In the genomic region with DNA sequence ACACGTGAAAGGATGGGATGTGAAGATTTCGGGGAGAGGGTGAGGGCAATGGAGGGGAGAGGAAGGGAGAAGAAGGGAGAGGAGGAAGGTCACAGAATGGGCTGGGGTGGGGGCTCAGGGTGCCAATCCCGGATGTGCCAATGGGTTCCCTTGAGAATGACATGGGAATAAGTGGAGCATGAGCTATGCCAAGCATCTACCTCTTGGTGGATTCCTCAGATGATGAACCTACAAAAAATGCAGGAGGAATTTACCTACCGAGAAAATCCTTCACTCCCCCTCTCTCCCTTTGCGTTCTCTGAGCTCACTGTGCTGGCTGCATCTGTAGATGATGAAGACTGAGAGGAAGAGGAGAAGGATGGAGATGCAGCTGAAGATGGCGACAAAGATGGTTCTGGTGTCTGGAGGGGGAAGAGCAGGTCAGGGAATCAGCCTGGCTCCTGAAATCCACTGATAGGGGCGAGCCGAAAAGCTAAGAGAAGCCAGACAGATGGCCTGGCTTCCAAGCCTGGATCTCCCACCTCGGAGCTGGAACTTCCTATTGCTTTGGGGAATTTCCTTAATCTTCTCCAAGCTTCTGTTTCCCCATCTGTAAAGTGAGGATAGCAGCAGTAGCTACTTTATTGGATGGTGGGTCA, we compare ENCODE assay signal across 2 cellular contexts.
TF ChIP-seq lines count a peak whose summit lies in the region.

No MANE protein-coding gene starts in this region.

TF ChIP-seq in SK-N-SH, 30 proteins besides CTCF, POLR2A, EP300 and RAD21:
- TF ChIP-seq ELF1 (IDR thresholded peaks at IDR 0.05) = no peak
- TF ChIP-seq EZH2phosphoT487 (IDR thresholded peaks at IDR 0.05; ENCODE audit: borderline replicate concordance, low read depth) = no peak
- no peak for TF ChIP-seq RFX5 (IDR thresholded peaks at IDR 0.05; ENCODE audit: low read length)
- TF ChIP-seq GABPA (IDR thresholded peaks at IDR 0.05; ENCODE audit: low read depth) = no peak
- TF ChIP-seq, protein P1, sequence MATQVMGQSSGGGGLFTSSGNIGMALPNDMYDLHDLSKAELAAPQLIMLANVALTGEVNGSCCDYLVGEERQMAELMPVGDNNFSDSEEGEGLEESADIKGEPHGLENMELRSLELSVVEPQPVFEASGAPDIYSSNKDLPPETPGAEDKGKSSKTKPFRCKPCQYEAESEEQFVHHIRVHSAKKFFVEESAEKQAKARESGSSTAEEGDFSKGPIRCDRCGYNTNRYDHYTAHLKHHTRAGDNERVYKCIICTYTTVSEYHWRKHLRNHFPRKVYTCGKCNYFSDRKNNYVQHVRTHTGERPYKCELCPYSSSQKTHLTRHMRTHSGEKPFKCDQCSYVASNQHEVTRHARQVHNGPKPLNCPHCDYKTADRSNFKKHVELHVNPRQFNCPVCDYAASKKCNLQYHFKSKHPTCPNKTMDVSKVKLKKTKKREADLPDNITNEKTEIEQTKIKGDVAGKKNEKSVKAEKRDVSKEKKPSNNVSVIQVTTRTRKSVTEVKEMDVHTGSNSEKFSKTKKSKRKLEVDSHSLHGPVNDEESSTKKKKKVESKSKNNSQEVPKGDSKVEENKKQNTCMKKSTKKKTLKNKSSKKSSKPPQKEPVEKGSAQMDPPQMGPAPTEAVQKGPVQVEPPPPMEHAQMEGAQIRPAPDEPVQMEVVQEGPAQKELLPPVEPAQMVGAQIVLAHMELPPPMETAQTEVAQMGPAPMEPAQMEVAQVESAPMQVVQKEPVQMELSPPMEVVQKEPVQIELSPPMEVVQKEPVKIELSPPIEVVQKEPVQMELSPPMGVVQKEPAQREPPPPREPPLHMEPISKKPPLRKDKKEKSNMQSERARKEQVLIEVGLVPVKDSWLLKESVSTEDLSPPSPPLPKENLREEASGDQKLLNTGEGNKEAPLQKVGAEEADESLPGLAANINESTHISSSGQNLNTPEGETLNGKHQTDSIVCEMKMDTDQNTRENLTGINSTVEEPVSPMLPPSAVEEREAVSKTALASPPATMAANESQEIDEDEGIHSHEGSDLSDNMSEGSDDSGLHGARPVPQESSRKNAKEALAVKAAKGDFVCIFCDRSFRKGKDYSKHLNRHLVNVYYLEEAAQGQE (IDR thresholded peaks at IDR 0.05; ENCODE audit: low read depth, low read length) = no peak
- TF ChIP-seq POLR2AphosphoS5 (IDR thresholded peaks at IDR 0.05; ENCODE audit: low read depth, low read length) = no peak
- TF ChIP-seq RCOR1 (IDR thresholded peaks at IDR 0.05; ENCODE audit: low read length) = no peak
- TF ChIP-seq, protein P2, sequence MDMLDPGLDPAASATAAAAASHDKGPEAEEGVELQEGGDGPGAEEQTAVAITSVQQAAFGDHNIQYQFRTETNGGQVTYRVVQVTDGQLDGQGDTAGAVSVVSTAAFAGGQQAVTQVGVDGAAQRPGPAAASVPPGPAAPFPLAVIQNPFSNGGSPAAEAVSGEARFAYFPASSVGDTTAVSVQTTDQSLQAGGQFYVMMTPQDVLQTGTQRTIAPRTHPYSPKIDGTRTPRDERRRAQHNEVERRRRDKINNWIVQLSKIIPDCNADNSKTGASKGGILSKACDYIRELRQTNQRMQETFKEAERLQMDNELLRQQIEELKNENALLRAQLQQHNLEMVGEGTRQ (IDR thresholded peaks at IDR 0.05; ENCODE audit: borderline replicate concordance, low read depth, low read length) = no peak
- no peak for TF ChIP-seq SIN3A (IDR thresholded peaks at IDR 0.05; ENCODE audit: borderline replicate concordance, low read depth, low read length)
- TF ChIP-seq RXRA (IDR thresholded peaks at IDR 0.05; ENCODE audit: borderline replicate concordance, low read depth) = no peak
- no peak for TF ChIP-seq NRF1 (IDR thresholded peaks at IDR 0.05; ENCODE audit: low read depth, low read length)
- TF ChIP-seq, protein P3, sequence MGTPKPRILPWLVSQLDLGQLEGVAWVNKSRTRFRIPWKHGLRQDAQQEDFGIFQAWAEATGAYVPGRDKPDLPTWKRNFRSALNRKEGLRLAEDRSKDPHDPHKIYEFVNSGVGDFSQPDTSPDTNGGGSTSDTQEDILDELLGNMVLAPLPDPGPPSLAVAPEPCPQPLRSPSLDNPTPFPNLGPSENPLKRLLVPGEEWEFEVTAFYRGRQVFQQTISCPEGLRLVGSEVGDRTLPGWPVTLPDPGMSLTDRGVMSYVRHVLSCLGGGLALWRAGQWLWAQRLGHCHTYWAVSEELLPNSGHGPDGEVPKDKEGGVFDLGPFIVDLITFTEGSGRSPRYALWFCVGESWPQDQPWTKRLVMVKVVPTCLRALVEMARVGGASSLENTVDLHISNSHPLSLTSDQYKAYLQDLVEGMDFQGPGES (IDR thresholded peaks at IDR 0.05; ENCODE audit: low read depth, low read length) = no peak
- TF ChIP-seq NFIC (IDR thresholded peaks at IDR 0.05; ENCODE audit: borderline replicate concordance) = no peak
- no peak for TF ChIP-seq GATA2 (CRISPR knock-in tag; IDR thresholded peaks at IDR 0.05)
- TF ChIP-seq TEAD4 (IDR thresholded peaks at IDR 0.05; ENCODE audit: borderline replicate concordance, insufficient read depth) = no peak
- TF ChIP-seq CHD2 (IDR thresholded peaks at IDR 0.05; ENCODE audit: low read length, partially characterized antibody) = no peak

TF ChIP-seq in SK-N-SH treated with all-trans-retinoic acid at 6 μM for 48 hours, 23 proteins besides CTCF, POLR2A, EP300 and RAD21:
- TF ChIP-seq ZNF565 (CRISPR knock-in tag; conservative IDR thresholded peaks at IDR 0.05; ENCODE audit: low read depth) (no peak), GLIS3 (CRISPR knock-in tag; IDR thresholded peaks at IDR 0.05) (no peak), BACH2 (CRISPR knock-in tag; IDR thresholded peaks at IDR 0.05; ENCODE audit: borderline replicate concordance) (no peak), ZNF70 (CRISPR knock-in tag; IDR thresholded peaks at IDR 0.05) (no peak), CSDC2 (CRISPR knock-in tag; IDR thresholded peaks at IDR 0.05) (no peak), ZNF8 (CRISPR knock-in tag; IDR thresholded peaks at IDR 0.05) (no peak), ZC3H10 (CRISPR knock-in tag; IDR thresholded peaks at IDR 0.05) (no peak), TOX (CRISPR knock-in tag; IDR thresholded peaks at IDR 0.05; ENCODE audit: borderline replicate concordance) (no peak), ESRRG (CRISPR knock-in tag; IDR thresholded peaks at IDR 0.05) (no peak), ARNTL (CRISPR knock-in tag; IDR thresholded peaks at IDR 0.05; ENCODE audit: borderline replicate concordance, low read depth) (no peak), ISL1 (CRISPR knock-in tag; IDR thresholded peaks at IDR 0.05) (no peak), PPARA (CRISPR knock-in tag; IDR thresholded peaks at IDR 0.05; ENCODE audit: borderline replicate concordance) (no peak), TCF4 (CRISPR knock-in tag; IDR thresholded peaks at IDR 0.05; ENCODE audit: borderline replicate concordance) (no peak), RARB (CRISPR knock-in tag; IDR thresholded peaks at IDR 0.05) (no peak), ZFP30 (CRISPR knock-in tag; IDR thresholded peaks at IDR 0.05) (no peak)
- TF ChIP-seq, protein P4, sequence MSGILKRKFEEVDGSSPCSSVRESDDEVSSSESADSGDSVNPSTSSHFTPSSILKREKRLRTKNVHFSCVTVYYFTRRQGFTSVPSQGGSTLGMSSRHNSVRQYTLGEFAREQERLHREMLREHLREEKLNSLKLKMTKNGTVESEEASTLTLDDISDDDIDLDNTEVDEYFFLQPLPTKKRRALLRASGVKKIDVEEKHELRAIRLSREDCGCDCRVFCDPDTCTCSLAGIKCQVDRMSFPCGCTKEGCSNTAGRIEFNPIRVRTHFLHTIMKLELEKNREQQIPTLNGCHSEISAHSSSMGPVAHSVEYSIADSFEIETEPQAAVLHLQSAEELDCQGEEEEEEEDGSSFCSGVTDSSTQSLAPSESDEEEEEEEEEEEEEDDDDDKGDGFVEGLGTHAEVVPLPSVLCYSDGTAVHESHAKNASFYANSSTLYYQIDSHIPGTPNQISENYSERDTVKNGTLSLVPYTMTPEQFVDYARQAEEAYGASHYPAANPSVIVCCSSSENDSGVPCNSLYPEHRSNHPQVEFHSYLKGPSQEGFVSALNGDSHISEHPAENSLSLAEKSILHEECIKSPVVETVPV (CRISPR knock-in tag; IDR thresholded peaks at IDR 0.05) = no peak
- TF ChIP-seq, protein P5, sequence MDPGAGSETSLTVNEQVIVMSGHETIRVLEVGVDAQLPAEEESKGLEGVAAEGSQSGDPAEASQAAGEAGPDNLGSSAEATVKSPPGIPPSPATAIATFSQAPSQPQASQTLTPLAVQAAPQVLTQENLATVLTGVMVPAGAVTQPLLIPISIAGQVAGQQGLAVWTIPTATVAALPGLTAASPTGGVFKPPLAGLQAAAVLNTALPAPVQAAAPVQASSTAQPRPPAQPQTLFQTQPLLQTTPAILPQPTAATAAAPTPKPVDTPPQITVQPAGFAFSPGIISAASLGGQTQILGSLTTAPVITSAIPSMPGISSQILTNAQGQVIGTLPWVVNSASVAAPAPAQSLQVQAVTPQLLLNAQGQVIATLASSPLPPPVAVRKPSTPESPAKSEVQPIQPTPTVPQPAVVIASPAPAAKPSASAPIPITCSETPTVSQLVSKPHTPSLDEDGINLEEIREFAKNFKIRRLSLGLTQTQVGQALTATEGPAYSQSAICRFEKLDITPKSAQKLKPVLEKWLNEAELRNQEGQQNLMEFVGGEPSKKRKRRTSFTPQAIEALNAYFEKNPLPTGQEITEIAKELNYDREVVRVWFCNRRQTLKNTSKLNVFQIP (CRISPR knock-in tag; IDR thresholded peaks at IDR 0.05; ENCODE audit: borderline replicate concordance, low read depth) = no peak
- TF ChIP-seq, protein P6, sequence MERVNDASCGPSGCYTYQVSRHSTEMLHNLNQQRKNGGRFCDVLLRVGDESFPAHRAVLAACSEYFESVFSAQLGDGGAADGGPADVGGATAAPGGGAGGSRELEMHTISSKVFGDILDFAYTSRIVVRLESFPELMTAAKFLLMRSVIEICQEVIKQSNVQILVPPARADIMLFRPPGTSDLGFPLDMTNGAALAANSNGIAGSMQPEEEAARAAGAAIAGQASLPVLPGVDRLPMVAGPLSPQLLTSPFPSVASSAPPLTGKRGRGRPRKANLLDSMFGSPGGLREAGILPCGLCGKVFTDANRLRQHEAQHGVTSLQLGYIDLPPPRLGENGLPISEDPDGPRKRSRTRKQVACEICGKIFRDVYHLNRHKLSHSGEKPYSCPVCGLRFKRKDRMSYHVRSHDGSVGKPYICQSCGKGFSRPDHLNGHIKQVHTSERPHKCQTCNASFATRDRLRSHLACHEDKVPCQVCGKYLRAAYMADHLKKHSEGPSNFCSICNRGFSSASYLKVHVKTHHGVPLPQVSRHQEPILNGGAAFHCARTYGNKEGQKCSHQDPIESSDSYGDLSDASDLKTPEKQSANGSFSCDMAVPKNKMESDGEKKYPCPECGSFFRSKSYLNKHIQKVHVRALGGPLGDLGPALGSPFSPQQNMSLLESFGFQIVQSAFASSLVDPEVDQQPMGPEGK (CRISPR knock-in tag; IDR thresholded peaks at IDR 0.05; ENCODE audit: borderline replicate concordance) = no peak
